ENCODE assay signal across 16 cellular contexts in genomic region chr1:169594391-169594790, GRCh38. TPM values are rescaled to one million over a fixed set of nuclear protein-coding genes. Genes with fewer than 3 reads are reported as not detected.
DNase-seq lines count a peak whose midpoint lies in the region; ATAC-seq and TF ChIP-seq lines count a peak whose summit lies in the region.
"Had no signal": no experiment of that assay in that cellular context is flagged by ENCODE, and none has a peak within 500 bp of the region (broad histone marks: within the 10 kb centered on the region; RNA-seq: fewer than 3 reads in every experiment).

No MANE protein-coding gene starts in this region.

- TF ChIP-seq CTCF in RWPE1 (conservative IDR thresholded peaks at IDR 0.05; ENCODE audit: low read depth) = no peak

- POLR2A ChIA-PET in RWPE1 (lab: Yijun Ruan, JAX; ENCODE audit: low non-redundant PET) = no interaction called here

- H3K27me3 Mint-ChIP-seq in activated naive CD8-positive, alpha-beta T cell treated with anti-CD3 and anti-CD28 coated beads for 36 hours = no peaks in the 10 kb centered on the region

- H3K4me1 Mint-ChIP-seq in activated naive CD8-positive, alpha-beta T cell treated with anti-CD3 and anti-CD28 coated beads for 36 hours = peaks cover 61% of the 10 kb centered on the region
- H3K4me1 Mint-ChIP-seq: nephron had no signal

- CTCF ChIA-PET in RWPE1 (lab: Yijun Ruan, JAX) = interaction anchor here (0.8 kb wide), 1 partner anchor 8 kb away, joined by 3 read pairs; no protein-coding TSS in a partner anchor

- peak; percentile 57 for DNase-seq in activated naive CD8-positive, alpha-beta T cell treated with anti-CD3 and anti-CD28 coated beads for 36 hours
- no peak for DNase-seq in nucleus accumbens (lab: John Stamatoyannopoulos, UW)
- no peak for DNase-seq in RWPE1 (ENCODE audit: low spot score)
- no peak for DNase-seq in epidermal melanocyte (ENCODE audit: insufficient read length, low spot score)
- DNase-seq: amniotic stem cell, dermis blood vessel endothelial cell, foreskin keratinocyte, NCI-H446 treated with DMSO at 0.1 percent for 48 hours, RPMI8226, small intestine had no signal

- H3K27ac ChIP-seq in RWPE1 = no peak overlapping the region
- H3K27ac ChIP-seq: foreskin keratinocyte had no signal

- H3K36me3 Mint-ChIP-seq in activated naive CD8-positive, alpha-beta T cell treated with anti-CD3 and anti-CD28 coated beads for 36 hours = no peaks in the 10 kb centered on the region

- no peaks in the 10 kb centered on the region for H3K9me3 Mint-ChIP-seq in activated naive CD8-positive, alpha-beta T cell treated with anti-CD3 and anti-CD28 coated beads for 36 hours
- H3K9me3 Mint-ChIP-seq: nephron had no signal

- H3K4me3 Mint-ChIP-seq in activated naive CD8-positive, alpha-beta T cell treated with anti-CD3 and anti-CD28 coated beads for 36 hours = peak overlapping the region; percentile 72
- H3K4me3 Mint-ChIP-seq: nephron had no signal

- H3K27ac Mint-ChIP-seq in activated naive CD8-positive, alpha-beta T cell treated with anti-CD3 and anti-CD28 coated beads for 36 hours = peak overlapping the region; percentile 94
- H3K27ac Mint-ChIP-seq: nephron had no signal

- ATAC-seq in GM18502 (IDR thresholded peaks at IDR 0.05; ENCODE audit: poor library complexity, unreplicated experiment) = peak; percentile 72
- ATAC-seq in GM19463 (IDR thresholded peaks at IDR 0.05; ENCODE audit: unreplicated experiment) = peak; percentile 83
- peak; percentile 80 for ATAC-seq in HG03108 (IDR thresholded peaks at IDR 0.05; ENCODE audit: unreplicated experiment)
- ATAC-seq in esophagus mucosa = no peak
- ATAC-seq: foreskin keratinocyte had no signal

RNA-seq across cellular contexts. Expression of gene F5, which starts 8.1 kb away (rescaled TPM):
- total RNA-seq in activated naive CD8-positive, alpha-beta T cell treated with anti-CD3 and anti-CD28 coated beads for 36 hours = 10 to 100 TPM; 39.7 to 40.1 TPM
- total RNA-seq in esophagus mucosa = 0.20 TPM
- total RNA-seq: dermis blood vessel endothelial cell, foreskin keratinocyte, H4 had no signal

RNA-seq across cellular contexts. Expression of gene SELP, which starts 35.5 kb away (rescaled TPM):
- total RNA-seq in activated naive CD8-positive, alpha-beta T cell treated with anti-CD3 and anti-CD28 coated beads for 36 hours = 1 to 10 TPM in 1 of 2 experiments, under 1 TPM in 1; 0.42 to 1.1 TPM
- total RNA-seq in esophagus mucosa = 5.3 TPM
- total RNA-seq: foreskin keratinocyte had no signal

Comparison
In these comparisons a context has a peak if more than half of its experiments do, and no peak if none do; other contexts are left out.
1. RNA of gene F5, which starts 8.1 kb away (total RNA-seq): 39.7 to 40.1 TPM in activated naive CD8-positive, alpha-beta T cell treated with anti-CD3 and anti-CD28 coated beads for 36 hours; 0.20 TPM in esophagus mucosa (single experiment); every median in the first group is over 10 times any median in the second.